In the genomic region with DNA sequence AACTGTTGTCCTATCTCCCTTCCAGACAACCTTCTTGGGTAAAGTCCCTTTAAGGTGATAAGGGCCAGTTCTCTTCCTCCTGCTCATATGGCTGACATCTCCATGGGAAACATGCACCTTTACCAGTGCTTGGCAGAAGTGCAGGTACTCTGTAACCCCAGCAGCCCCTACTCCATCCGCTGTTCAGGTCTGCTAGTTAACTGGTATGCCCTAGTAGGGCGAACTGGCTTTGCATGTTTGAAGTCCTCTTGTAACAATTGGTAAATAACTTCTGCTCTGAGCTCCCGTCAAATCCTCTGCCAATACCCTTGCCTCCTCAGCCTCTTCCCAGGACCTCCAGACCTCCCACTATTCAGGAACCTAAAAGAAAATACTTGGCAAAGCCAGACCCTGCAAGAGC, we compare ENCODE assay signal across 26 cellular contexts.
DNase-seq lines count a peak whose midpoint lies in the region; TF ChIP-seq lines count a peak whose summit lies in the region.
"Had no signal": no experiment of that assay in that cellular context is flagged by ENCODE, and none has a peak within 500 bp of the region (broad histone marks: within the 10 kb centered on the region; RNA-seq: fewer than 3 reads in every experiment).

No MANE protein-coding gene starts in this region.

- H3K4me1 Mint-ChIP-seq in brain, result peaks cover 19% of the 10 kb centered on the region
- H3K4me1 Mint-ChIP-seq in nephron, result peaks cover 36% of the 10 kb centered on the region
- H3K4me1 Mint-ChIP-seq in activated CD4-positive, alpha-beta T cell treated with anti-CD3 and anti-CD28 coated beads, Interleukin-2, amount 10 ng/mL, durations not matched to agents 7 days and 5 days, result no peaks in the 10 kb centered on the region
- H3K4me1 Mint-ChIP-seq: activated naive CD8-positive, alpha-beta T cell treated with anti-CD3 and anti-CD28 coated beads for 36 hours; IgD-negative memory B cell had no signal

- H3K36me3 Mint-ChIP-seq in brain (no peaks in the 10 kb centered on the region), nephron (ENCODE audit: low read depth) (no peaks in the 10 kb centered on the region)
- H3K36me3 Mint-ChIP-seq in activated CD4-positive, alpha-beta T cell treated with anti-CD3 and anti-CD28 coated beads, Interleukin-2, amount 10 ng/mL, durations not matched to agents 7 days and 5 days (ENCODE audit: low read depth), result no peaks in the 10 kb centered on the region
- H3K36me3 Mint-ChIP-seq: activated naive CD8-positive, alpha-beta T cell treated with anti-CD3 and anti-CD28 coated beads for 36 hours; IgD-negative memory B cell had no signal

- H3K9me3 Mint-ChIP-seq in brain, result peaks cover 3 to 8% (median 8%) of the 10 kb centered on the region in 5 experiments
- H3K9me3 Mint-ChIP-seq in nephron, result peaks cover 5% of the 10 kb centered on the region
- no peaks in the 10 kb centered on the region for H3K9me3 Mint-ChIP-seq in activated CD4-positive, alpha-beta T cell treated with anti-CD3 and anti-CD28 coated beads, Interleukin-2, amount 10 ng/mL, durations not matched to agents 7 days and 5 days
- H3K9me3 Mint-ChIP-seq: activated naive CD8-positive, alpha-beta T cell treated with anti-CD3 and anti-CD28 coated beads for 36 hours; neural crest cell; stimulated activated naive CD8-positive, alpha-beta T cell treated with anti-CD3 and anti-CD28 coated beads, Interleukin-15, Interleukin-2, amounts not matched to agents 100 ng/mL and 50 ng/mL, for 24 hours had no signal

- no peak overlapping the region for H3K9ac ChIP-seq in stomach smooth muscle (ENCODE audit: low read length in 2 of 2)

- intact Hi-C loops in posterior vena cava (cut with DNase I), result no loop called here

- no peaks in the 10 kb centered on the region for H3K36me3 ChIP-seq in stomach smooth muscle (ENCODE audit: control insufficient read depth in 2 of 2, insufficient read depth in 2 of 2, low read length in 2 of 2)

- no peak for TF ChIP-seq CTCF in brain (conservative IDR thresholded peaks at IDR 0.05)
- TF ChIP-seq CTCF in nephron (IDR thresholded peaks at IDR 0.05; ENCODE audit: unreplicated experiment in 3 of 3), result no peak

- peak; percentile 53 for DNase-seq in NCI-H510A treated with DMSO at 0.1 percent for 48 hours (lab: John Stamatoyannopoulos, UW)
- no peak for DNase-seq in activated CD4-positive, alpha-beta T cell treated with anti-CD3 and anti-CD28 coated beads, Interleukin-2, amount 10 ng/mL, durations not matched to agents 7 days and 5 days
- DNase-seq in posterior vena cava (ENCODE audit: low spot score), result no peak
- no peak for DNase-seq in RKO (ENCODE audit: low spot score)
- no peak for DNase-seq in NOMO-1 treated with dmso at 0.1 percent for 144 hours (lab: John Stamatoyannopoulos, UW; ENCODE audit: unreplicated experiment)
- DNase-seq: activated CD4-positive, alpha-beta T cell treated with anti-CD3 and anti-CD28 coated beads, Interleukin-2, amount 50 U/mL, for 48 hours; activated CD8-positive, alpha-beta memory T cell treated with anti-CD3 and anti-CD28 coated beads, Interleukin-2, amount 50 U/mL, for 48 hours; activated naive CD8-positive, alpha-beta T cell treated with anti-CD3 and anti-CD28 coated beads for 36 hours; body of pancreas; CD4-positive, alpha-beta T cell; DMS 273 treated with DMSO at 0.1 percent for 48 hours; GDM1; glutamatergic neuron; HCEC 1CT; left colon; NCI-H2081 treated with DMSO at 0.1 percent for 48 hours; stimulated activated CD4-positive, alpha-beta T cell treated with anti-CD3 and anti-CD28 coated beads, Interleukin-12 subunit alpha, Interleukin-12 subunit beta, amount 100 ng/mL, for 4 hours; stimulated activated CD4-positive, alpha-beta T cell treated with anti-CD3 and anti-CD28 coated beads, Interleukin-4, amount 100 ng/mL, for 4 hours; T-helper 2 cell had no signal

- H3K27ac Mint-ChIP-seq in brain (peak overlapping the region in 3 of 5 experiments; percentile 79 to 94 (median 85)), nephron (peak overlapping the region; percentile 87 to 98 (median 97))
- H3K27ac Mint-ChIP-seq in activated CD4-positive, alpha-beta T cell treated with anti-CD3 and anti-CD28 coated beads, Interleukin-2, amount 10 ng/mL, durations not matched to agents 7 days and 5 days, result no peak overlapping the region
- H3K27ac Mint-ChIP-seq: activated naive CD8-positive, alpha-beta T cell treated with anti-CD3 and anti-CD28 coated beads for 36 hours; activated T-helper 2 cell treated with anti-CD3 and anti-CD28 coated beads, Interferon-gamma antibody, Interleukin-2, Interleukin-4, amounts not matched to agents 10 μg/mL and 5 μg/mL and 100 μg/mL, durations not matched to agents 14 hours and 24 hours and 36 hours; CD4-positive, alpha-beta T cell; IgD-negative memory B cell; stimulated activated naive CD8-positive, alpha-beta T cell treated with anti-CD3 and anti-CD28 coated beads, Interleukin-15, Interleukin-2, amounts not matched to agents 100 ng/mL and 50 ng/mL, for 24 hours had no signal

- H3K4me1 ChIP-seq in stomach smooth muscle (ENCODE audit: control insufficient read depth, insufficient read depth, low read length), result peaks cover 21% of the 10 kb centered on the region
- H3K4me1 ChIP-seq: body of pancreas had no signal

- peak overlapping the region; percentile 84 for H3K27ac ChIP-seq in stomach smooth muscle (ENCODE audit: low read length)

- H3K9me3 ChIP-seq in stomach smooth muscle (ENCODE audit: control insufficient read depth in 2 of 2, low read length in 2 of 2), result no peaks in the 10 kb centered on the region
- H3K9me3 ChIP-seq: body of pancreas had no signal

- peaks cover 5% of the 10 kb centered on the region for H3K27me3 Mint-ChIP-seq in brain
- peaks cover 3% of the 10 kb centered on the region for H3K27me3 Mint-ChIP-seq in nephron (ENCODE audit: low read depth)
- no peaks in the 10 kb centered on the region for H3K27me3 Mint-ChIP-seq in activated CD4-positive, alpha-beta T cell treated with anti-CD3 and anti-CD28 coated beads, Interleukin-2, amount 10 ng/mL, durations not matched to agents 7 days and 5 days
- H3K27me3 Mint-ChIP-seq: CD4-positive, alpha-beta T cell; IgD-negative memory B cell; stimulated activated naive CD8-positive, alpha-beta T cell treated with anti-CD3 and anti-CD28 coated beads, Interleukin-15, Interleukin-2, amounts not matched to agents 100 ng/mL and 50 ng/mL, for 24 hours had no signal

- H3K4me3 Mint-ChIP-seq in brain (no peak overlapping the region), nephron (no peak overlapping the region)
- H3K4me3 Mint-ChIP-seq in activated CD4-positive, alpha-beta T cell treated with anti-CD3 and anti-CD28 coated beads, Interleukin-2, amount 10 ng/mL, durations not matched to agents 7 days and 5 days, result no peak overlapping the region
- H3K4me3 Mint-ChIP-seq: activated naive CD8-positive, alpha-beta T cell treated with anti-CD3 and anti-CD28 coated beads for 36 hours; CD4-positive, alpha-beta T cell; IgD-negative memory B cell; neural crest cell; stimulated activated naive CD8-positive, alpha-beta T cell treated with anti-CD3 and anti-CD28 coated beads, Interleukin-15, Interleukin-2, amounts not matched to agents 100 ng/mL and 50 ng/mL, for 24 hours had no signal

- peak overlapping the region; percentile 4 to 27 for H3K4me3 ChIP-seq in stomach smooth muscle (ENCODE audit: low read length in 2 of 2)
- H3K4me3 ChIP-seq: body of pancreas had no signal

- POLR2A ChIA-PET in activated CD4-positive, alpha-beta T cell treated with anti-CD3 and anti-CD28 coated beads, Interleukin-2, amount 10 ng/mL, durations not matched to agents 7 days and 5 days (lab: Charles Lee), result no interaction called here

- H3K27me3 ChIP-seq in stomach smooth muscle (ENCODE audit: control insufficient read depth in 1 of 2, insufficient read depth in 2 of 2, low read length in 2 of 2), result no peaks in the 10 kb centered on the region
- H3K27me3 ChIP-seq: body of pancreas had no signal

- CTCF ChIA-PET in activated CD4-positive, alpha-beta T cell treated with anti-CD3 and anti-CD28 coated beads, Interleukin-2, amount 10 ng/mL, durations not matched to agents 7 days and 5 days (lab: Charles Lee), result no interaction called here
